12 cellular contexts compared by ENCODE assay signal in genomic region chr3:141384575-141384974, GRCh38. TPM values are rescaled to one million over a fixed set of nuclear protein-coding genes. Genes with fewer than 3 reads are reported as not detected.
DNase-seq lines count a peak whose midpoint lies in the region; ATAC-seq and TF ChIP-seq lines count a peak whose summit lies in the region.
"Had no signal": no experiment of that assay in that cellular context is flagged by ENCODE, and none has a peak within 500 bp of the region (broad histone marks: within the 10 kb centered on the region; RNA-seq: fewer than 3 reads in every experiment).

No MANE protein-coding gene starts in this region.

- H3K36me3 ChIP-seq in OCI-LY1 (ENCODE audit: insufficient read depth, low read length), result no peaks in the 10 kb centered on the region
- peaks cover 0 to 4% (median 0%) of the 10 kb centered on the region in 3 donors for H3K36me3 ChIP-seq in esophagus squamous epithelium
- H3K36me3 ChIP-seq: neural progenitor cell had no signal

- H3K27ac ChIP-seq in OCI-LY1 (ENCODE audit: low read depth, low read length, poor library complexity, severe bottlenecking), result peak overlapping the region; percentile 97
- peak overlapping the region in 3 of 4 donors; percentile 55 to 76 (median 73) for H3K27ac ChIP-seq in esophagus squamous epithelium
- H3K27ac ChIP-seq in skin epidermis, result peak overlapping the region in 17 of 21 experiments; percentile 18 to 85 (median 63)
- H3K27ac ChIP-seq: neural progenitor cell had no signal

- TF ChIP-seq CTCF in GM12864 (IDR thresholded peaks at IDR 0.05; ENCODE audit: low read depth, low read length, missing control alignments) (no peak), OCI-LY1 (IDR thresholded peaks at IDR 0.05; ENCODE audit: low read length) (no peak), esophagus squamous epithelium (IDR thresholded peaks at IDR 0.05) (no peak)

- H3K4me1 ChIP-seq in OCI-LY1 (ENCODE audit: insufficient read depth, low read length, severe bottlenecking) (peaks cover 91% of the 10 kb centered on the region), esophagus squamous epithelium (peaks cover 3 to 71% (median 12%) of the 10 kb centered on the region in 3 donors)

- intact Hi-C loops in esophagus squamous epithelium (cut with DNase I), result no loop called here
- intact Hi-C loops in posterior vena cava (cut with DNase I), result no loop called here

- peak overlapping the region; percentile 96 for H3K4me2 ChIP-seq in OCI-LY1 (ENCODE audit: low read length)
- H3K4me2 ChIP-seq: GM23338, neural progenitor cell had no signal

- 0 out of 2 replicates have a peak, but pooled peaks cover 8% of the 10 kb centered on the region for H3F3A ChIP-seq in OCI-LY1 (ENCODE audit: insufficient read depth, low read length)

- no peaks in the 10 kb centered on the region for H4K20me1 ChIP-seq in OCI-LY1 (ENCODE audit: insufficient read depth, low read length)

- H3K4me3 ChIP-seq in GM12864 (ENCODE audit: low read depth, low read length) (peak overlapping the region; percentile 58), OCI-LY1 (ENCODE audit: low read depth, low read length, poor library complexity, severe bottlenecking) (peak overlapping the region; percentile 76), esophagus squamous epithelium (no peak overlapping the region), skin epidermis (peak overlapping the region in 1 of 7 experiments; percentile 15)
- H3K4me3 ChIP-seq: GM23338, neural progenitor cell had no signal

- ATAC-seq in left lobe of liver, result no peak
- ATAC-seq: GM23338 had no signal

- no peaks in the 10 kb centered on the region for H3K27me3 ChIP-seq in OCI-LY1 (ENCODE audit: insufficient read depth, low read length)
- no peaks in the 10 kb centered on the region for H3K27me3 ChIP-seq in esophagus squamous epithelium
- H3K27me3 ChIP-seq: neural progenitor cell had no signal

- peaks cover 35% of the 10 kb centered on the region; the same call in 1 of the 2 replicates for H3K79me2 ChIP-seq in OCI-LY1 (ENCODE audit: insufficient read depth, low read length)

- DNase-seq in GM12864 (ENCODE audit: low read depth) (no peak), esophagus squamous epithelium (lab: John Stamatoyannopoulos, UW) (no peak), left lobe of liver (ENCODE audit: low spot score) (no peak), posterior vena cava (ENCODE audit: low spot score) (no peak), NCI-H2171 treated with DMSO at 0.1 percent for 48 hours (lab: John Stamatoyannopoulos, UW) (no peak), anterior cingulate cortex (lab: John Stamatoyannopoulos, UW) (no peak)
- DNase-seq: NCI-H748 treated with DMSO at 0.1 percent for 48 hours, SW 1271 had no signal

- peak overlapping the region; percentile 93 for H3K9ac ChIP-seq in OCI-LY1 (ENCODE audit: low read length)
- H3K9ac ChIP-seq: neural progenitor cell had no signal

- 77 to 86% methylated on average over 5 of the region's 5 CpGs for WGBS in esophagus squamous epithelium, 2 donors

- H2AFZ ChIP-seq in OCI-LY1 (ENCODE audit: low read length), result no peak overlapping the region
- H2AFZ ChIP-seq: neural progenitor cell had no signal

- no peaks in the 10 kb centered on the region for H3K9me2 ChIP-seq in OCI-LY1 (ENCODE audit: low read depth, low read length)

- H3K9me3 ChIP-seq in OCI-LY1 (ENCODE audit: low read length) (no peaks in the 10 kb centered on the region), esophagus squamous epithelium (no peaks in the 10 kb centered on the region)

- TF ChIP-seq POLR2A in esophagus squamous epithelium (IDR thresholded peaks at IDR 0.05), result no peak

RNA-seq across cellular contexts. Expression of gene ZBTB38, which starts 16.3 kb away (rescaled TPM):
- total RNA-seq in esophagus squamous epithelium (10 to 100 TPM; 15.6 to 54.4 (median 33.1) TPM), left lobe of liver (26.6 TPM), posterior vena cava (100 to 1,000 TPM; 101 to 125 TPM)

Comparison
In these comparisons a context has a peak if more than half of its experiments do, and no peak if none do; other contexts are left out.
1. H3K4me3 ChIP-seq: peak in GM12864 (single experiment) and OCI-LY1 (single experiment); none in esophagus squamous epithelium (0 of 4).
2. Peak in every context shown above with its lines, with median percentiles within 50 percentile points of each other: H3K27ac ChIP-seq.